Comparison of ENCODE assay signal across 1 cellular context in the genomic region with DNA sequence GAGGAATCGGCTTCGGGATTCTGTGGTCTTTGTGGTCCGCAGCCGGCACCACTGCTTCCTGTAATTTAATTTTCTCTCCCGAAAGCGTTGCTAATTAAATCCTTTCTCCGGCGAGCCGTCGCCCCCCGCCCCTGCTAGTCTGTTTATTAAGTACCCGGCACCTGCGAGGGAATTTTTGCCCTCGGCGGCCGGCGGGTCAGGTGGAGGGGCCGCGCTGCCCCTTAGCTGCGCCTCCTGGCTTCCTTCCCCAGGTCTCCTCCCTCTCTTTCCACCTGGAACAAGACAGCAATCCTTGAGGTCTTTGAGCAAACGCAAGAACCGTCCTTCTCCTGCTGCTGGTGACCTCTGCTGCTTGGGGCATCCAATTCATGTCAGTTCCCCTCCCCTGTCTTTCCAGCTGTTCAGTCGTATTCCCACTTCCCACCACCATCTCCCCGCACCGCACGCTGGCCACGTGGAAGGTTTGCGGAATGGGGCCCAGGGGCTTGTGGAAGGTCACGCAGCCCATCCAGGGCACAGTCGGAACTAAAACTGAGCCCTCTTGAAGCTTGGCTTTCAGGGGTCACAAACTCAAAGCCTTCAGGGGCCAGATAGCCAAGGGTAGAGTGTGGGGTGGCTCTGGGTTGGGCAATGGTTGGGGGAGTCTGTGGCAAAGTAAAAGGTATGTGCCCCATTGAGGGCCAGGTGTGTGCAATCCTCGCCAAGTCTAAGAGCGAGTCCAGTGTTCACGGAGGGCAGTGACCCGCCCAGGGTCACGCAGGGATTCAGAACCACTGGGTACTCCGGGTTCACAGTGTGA.
A peak's percentile ranks its signal among the peaks of the same experiment; 100 is the strongest.
TF ChIP-seq lines count a peak whose summit lies in the region.

No MANE protein-coding gene starts in this region.

TF ChIP-seq in GM12878, 131 proteins besides CTCF, POLR2A, EP300 and RAD21:
- TF ChIP-seq IKZF2 (IDR thresholded peaks at IDR 0.05) (no peak), GATAD2B (conservative IDR thresholded peaks at IDR 0.05; ENCODE audit: low read depth) (peak; percentile 17; the same call in 1 of the 2 replicates), IKZF1 (conservative IDR thresholded peaks at IDR 0.05) (peak; percentile 18; the same call in 1 of the 2 replicates), RUNX3 (IDR thresholded peaks at IDR 0.05; ENCODE audit: low read length) (peak; percentile 16; the same call in 1 of the 2 replicates)
- TF ChIP-seq, protein P1, sequence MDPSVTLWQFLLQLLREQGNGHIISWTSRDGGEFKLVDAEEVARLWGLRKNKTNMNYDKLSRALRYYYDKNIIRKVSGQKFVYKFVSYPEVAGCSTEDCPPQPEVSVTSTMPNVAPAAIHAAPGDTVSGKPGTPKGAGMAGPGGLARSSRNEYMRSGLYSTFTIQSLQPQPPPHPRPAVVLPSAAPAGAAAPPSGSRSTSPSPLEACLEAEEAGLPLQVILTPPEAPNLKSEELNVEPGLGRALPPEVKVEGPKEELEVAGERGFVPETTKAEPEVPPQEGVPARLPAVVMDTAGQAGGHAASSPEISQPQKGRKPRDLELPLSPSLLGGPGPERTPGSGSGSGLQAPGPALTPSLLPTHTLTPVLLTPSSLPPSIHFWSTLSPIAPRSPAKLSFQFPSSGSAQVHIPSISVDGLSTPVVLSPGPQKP (IDR thresholded peaks at IDR 0.05; ENCODE audit: low read depth, low read length) = no peak
